In genomic region chr9:35690447-35691324, GRCh38 we compare ENCODE assay signal across 1 cellular context.
TF ChIP-seq lines count a peak whose summit lies in the region.

No MANE protein-coding gene starts in this region.

TF ChIP-seq in K562, 482 proteins besides CTCF, POLR2A, EP300 and RAD21 (continued from another document):
- TF ChIP-seq, protein P1, sequence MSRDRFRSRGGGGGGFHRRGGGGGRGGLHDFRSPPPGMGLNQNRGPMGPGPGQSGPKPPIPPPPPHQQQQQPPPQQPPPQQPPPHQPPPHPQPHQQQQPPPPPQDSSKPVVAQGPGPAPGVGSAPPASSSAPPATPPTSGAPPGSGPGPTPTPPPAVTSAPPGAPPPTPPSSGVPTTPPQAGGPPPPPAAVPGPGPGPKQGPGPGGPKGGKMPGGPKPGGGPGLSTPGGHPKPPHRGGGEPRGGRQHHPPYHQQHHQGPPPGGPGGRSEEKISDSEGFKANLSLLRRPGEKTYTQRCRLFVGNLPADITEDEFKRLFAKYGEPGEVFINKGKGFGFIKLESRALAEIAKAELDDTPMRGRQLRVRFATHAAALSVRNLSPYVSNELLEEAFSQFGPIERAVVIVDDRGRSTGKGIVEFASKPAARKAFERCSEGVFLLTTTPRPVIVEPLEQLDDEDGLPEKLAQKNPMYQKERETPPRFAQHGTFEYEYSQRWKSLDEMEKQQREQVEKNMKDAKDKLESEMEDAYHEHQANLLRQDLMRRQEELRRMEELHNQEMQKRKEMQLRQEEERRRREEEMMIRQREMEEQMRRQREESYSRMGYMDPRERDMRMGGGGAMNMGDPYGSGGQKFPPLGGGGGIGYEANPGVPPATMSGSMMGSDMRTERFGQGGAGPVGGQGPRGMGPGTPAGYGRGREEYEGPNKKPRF (IDR thresholded peaks at IDR 0.05; ENCODE audit: low read depth, low read length) = no peak
- TF ChIP-seq BRD9 (IDR thresholded peaks at IDR 0.05; ENCODE audit: low read depth, partially characterized antibody) (no peak), DMBX1 (CRISPR knock-in tag; IDR thresholded peaks at IDR 0.05; ENCODE audit: borderline replicate concordance) (no peak), ARID3A (IDR thresholded peaks at IDR 0.05; ENCODE audit: borderline replicate concordance, low read depth, low read length) (no peak), MAX (CRISPR knock-in tag; IDR thresholded peaks at IDR 0.05) (no peak), MCM7 (IDR thresholded peaks at IDR 0.05) (no peak), HDAC1 (IDR thresholded peaks at IDR 0.05) (0 out of 4 replicates have a peak, but pooled peaks of 1 of the 2 experiments have one; percentile 22), BMI1 (IDR thresholded peaks at IDR 0.05; ENCODE audit: low read length) (no peak), EGR1 (conservative IDR thresholded peaks at IDR 0.05) (peak; percentile 26), MEF2A (IDR thresholded peaks at IDR 0.05; ENCODE audit: control insufficient read depth, low read depth, low read length) (no peak), FIP1L1 (IDR thresholded peaks at IDR 0.05; ENCODE audit: low read depth, low read length, poor library complexity, severe bottlenecking) (no peak), PML (IDR thresholded peaks at IDR 0.05; ENCODE audit: low read length) (no peak), MEF2D (tag; conservative IDR thresholded peaks at IDR 0.05; ENCODE audit: low read depth) (no peak), TARDBP (IDR thresholded peaks at IDR 0.05) (no peak), EWSR1 (IDR thresholded peaks at IDR 0.05; ENCODE audit: borderline replicate concordance, low read depth, partially characterized antibody) (no peak), SOX6 (IDR thresholded peaks at IDR 0.05) (no peak), SUPT5H (IDR thresholded peaks at IDR 0.05) (peak; percentile 70), CBX5 (IDR thresholded peaks at IDR 0.05; ENCODE audit: borderline replicate concordance, low read depth) (no peak), IRF2 (CRISPR knock-in tag; IDR thresholded peaks at IDR 0.05) (no peak), ETS1 (conservative IDR thresholded peaks at IDR 0.05; ENCODE audit: control insufficient read depth, low read depth, low read length) (0 out of 2 replicates have a peak, but pooled peaks have one; percentile 20), ZNF197 (CRISPR knock-in tag; IDR thresholded peaks at IDR 0.05; ENCODE audit: low read depth) (no peak), KDM4B (IDR thresholded peaks at IDR 0.05; ENCODE audit: borderline replicate concordance in 2 of 2, low read depth in 1 of 2) (no peak), ARID3B (CRISPR knock-in tag; IDR thresholded peaks at IDR 0.05; ENCODE audit: borderline replicate concordance) (no peak), RBFOX2 (IDR thresholded peaks at IDR 0.05; ENCODE audit: low read depth, low read length) (peak; percentile 76)
- TF ChIP-seq, protein P2, sequence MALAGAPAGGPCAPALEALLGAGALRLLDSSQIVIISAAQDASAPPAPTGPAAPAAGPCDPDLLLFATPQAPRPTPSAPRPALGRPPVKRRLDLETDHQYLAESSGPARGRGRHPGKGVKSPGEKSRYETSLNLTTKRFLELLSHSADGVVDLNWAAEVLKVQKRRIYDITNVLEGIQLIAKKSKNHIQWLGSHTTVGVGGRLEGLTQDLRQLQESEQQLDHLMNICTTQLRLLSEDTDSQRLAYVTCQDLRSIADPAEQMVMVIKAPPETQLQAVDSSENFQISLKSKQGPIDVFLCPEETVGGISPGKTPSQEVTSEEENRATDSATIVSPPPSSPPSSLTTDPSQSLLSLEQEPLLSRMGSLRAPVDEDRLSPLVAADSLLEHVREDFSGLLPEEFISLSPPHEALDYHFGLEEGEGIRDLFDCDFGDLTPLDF (CRISPR knock-in tag; IDR thresholded peaks at IDR 0.05) = no peak
- TF ChIP-seq, protein P3, sequence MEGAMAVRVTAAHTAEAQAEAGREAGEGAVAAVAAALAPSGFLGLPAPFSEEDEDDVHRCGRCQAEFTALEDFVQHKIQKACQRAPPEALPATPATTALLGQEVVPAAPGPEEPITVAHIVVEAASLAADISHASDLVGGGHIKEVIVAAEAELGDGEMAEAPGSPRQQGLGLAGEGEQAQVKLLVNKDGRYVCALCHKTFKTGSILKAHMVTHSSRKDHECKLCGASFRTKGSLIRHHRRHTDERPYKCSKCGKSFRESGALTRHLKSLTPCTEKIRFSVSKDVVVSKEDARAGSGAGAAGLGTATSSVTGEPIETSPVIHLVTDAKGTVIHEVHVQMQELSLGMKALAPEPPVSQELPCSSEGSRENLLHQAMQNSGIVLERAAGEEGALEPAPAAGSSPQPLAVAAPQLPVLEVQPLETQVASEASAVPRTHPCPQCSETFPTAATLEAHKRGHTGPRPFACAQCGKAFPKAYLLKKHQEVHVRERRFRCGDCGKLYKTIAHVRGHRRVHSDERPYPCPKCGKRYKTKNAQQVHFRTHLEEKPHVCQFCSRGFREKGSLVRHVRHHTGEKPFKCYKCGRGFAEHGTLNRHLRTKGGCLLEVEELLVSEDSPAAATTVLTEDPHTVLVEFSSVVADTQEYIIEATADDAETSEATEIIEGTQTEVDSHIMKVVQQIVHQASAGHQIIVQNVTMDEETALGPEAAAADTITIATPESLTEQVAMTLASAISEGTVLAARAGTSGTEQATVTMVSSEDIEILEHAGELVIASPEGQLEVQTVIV (CRISPR knock-in tag; IDR thresholded peaks at IDR 0.05; ENCODE audit: borderline replicate concordance) = no peak
